28 cellular contexts compared by ENCODE assay signal in genomic region chr1:93467606-93468005, GRCh38. TPM values are rescaled to one million over a fixed set of nuclear protein-coding genes. Genes with fewer than 3 reads are reported as not detected.
DNase-seq lines count a peak whose midpoint lies in the region; ATAC-seq, FAIRE-seq and TF ChIP-seq lines count a peak whose summit lies in the region.
"Had no signal": no experiment of that assay in that cellular context is flagged by ENCODE, and none has a peak within 500 bp of the region (broad histone marks: within the 10 kb centered on the region; RNA-seq: fewer than 3 reads in every experiment).

No MANE protein-coding gene starts in this region.

- H3K27me3 ChIP-seq in HepG2 (ENCODE audit: control insufficient read depth in 1 of 2, insufficient read depth in 2 of 2, low read length in 2 of 2) (no peaks in the 10 kb centered on the region), right lobe of liver (no peaks in the 10 kb centered on the region), upper lobe of right lung (no peaks in the 10 kb centered on the region)
- H3K27me3 ChIP-seq: BE2C; BLaER1 treated with 17β-estradiol and CSF1 and Interleukin-3, amounts not matched to agents 10 nM and 100 nM had no signal

- ATAC-seq in HepG2 (no peak), right lobe of liver (no peak), upper lobe of right lung (peak; percentile 54), GM18511 (IDR thresholded peaks at IDR 0.05; ENCODE audit: unreplicated experiment) (no peak)
- ATAC-seq: A549 had no signal

- TF ChIP-seq RAD21 in HepG2 (CRISPR knock-in tag; IDR thresholded peaks at IDR 0.05): no peak

- TF ChIP-seq EP300 in HepG2 (IDR thresholded peaks at IDR 0.05; ENCODE audit: low read depth in 2 of 2, low read length in 2 of 2) (no peak), HepG2 (CRISPR knock-in tag; IDR thresholded peaks at IDR 0.05; ENCODE audit: borderline replicate concordance) (no peak)

- CTCF ChIA-PET in HepG2 (lab: Yijun Ruan, JAX; ENCODE audit: low intra/inter-chr PET ratio, low total read pairs): no interaction called here

- 0 out of 2 replicates have a peak, but pooled peaks cover 8% of the 10 kb centered on the region for H3K4me1 ChIP-seq in HepG2 (ENCODE audit: insufficient read depth, low read length)
- peaks cover 0 to 6% (median 0%) of the 10 kb centered on the region in 4 donors for H3K4me1 ChIP-seq in right lobe of liver
- H3K4me1 ChIP-seq in upper lobe of right lung: no peaks in the 10 kb centered on the region
- H3K4me1 ChIP-seq: BE2C had no signal

- TF ChIP-seq POLR2A in HepG2 (IDR thresholded peaks at IDR 0.05; ENCODE audit: insufficient read depth in 1 of 2, low read depth in 2 of 2, low read length in 2 of 2) (no peak), right lobe of liver (IDR thresholded peaks at IDR 0.05) (no peak)

- H3K27me3 Mint-ChIP-seq in chondrocyte (ENCODE audit: low read depth) (no peaks in the 10 kb centered on the region), progenitor cell of endocrine pancreas (no peaks in the 10 kb centered on the region)
- H3K27me3 Mint-ChIP-seq: CD4-positive, alpha-beta T cell had no signal

- H3K9ac ChIP-seq in HepG2 (ENCODE audit: insufficient read depth, low read depth, low read length): no peak overlapping the region
- H3K9ac ChIP-seq: BLaER1 treated with 17β-estradiol and CSF1 and Interleukin-3, amounts not matched to agents 10 nM and 100 nM had no signal

- no peak overlapping the region for H3K4me2 ChIP-seq in HepG2 (ENCODE audit: low read depth, low read length)
- H3K4me2 ChIP-seq: A549 had no signal

- FAIRE-seq in HepG2 (lab: Jason Lieb, UNC): no peak
- FAIRE-seq: A549, D721Med, GM12892, GM19239, H54 had no signal

- POLR2A ChIA-PET in HepG2 (lab: Yijun Ruan, JAX): no interaction called here

- H3K36me3 ChIP-seq in HepG2 (replicated peaks in 1 of 2; ENCODE audit: control insufficient read depth in 1 of 2, insufficient read depth in 2 of 2, low read length in 2 of 2): peaks cover 0 to 2% of the 10 kb centered on the region in 2 experiments; a peak in 2 of 5 replicates
- no peaks in the 10 kb centered on the region for H3K36me3 ChIP-seq in right lobe of liver
- H3K36me3 ChIP-seq in upper lobe of right lung: no peaks in the 10 kb centered on the region
- H3K36me3 ChIP-seq: BE2C, HAP-1 had no signal

- H3K9me3 ChIP-seq in HepG2 (ENCODE audit: low read length) (no peaks in the 10 kb centered on the region), right lobe of liver (no peaks in the 10 kb centered on the region), upper lobe of right lung (no peaks in the 10 kb centered on the region)
- H3K9me3 ChIP-seq: BE2C, HAP-1 had no signal

- H2AFZ ChIP-seq in HepG2 (ENCODE audit: low read length): no peak overlapping the region

- no TSS peak for BruUV-seq in HepG2 (replicated peaks; lab: Mats Ljungman, UMichigan)

- H3K4me3 Mint-ChIP-seq in chondrocyte (ENCODE audit: unreplicated experiment) (no peak overlapping the region), progenitor cell of endocrine pancreas (ENCODE audit: low read depth) (no peak overlapping the region)
- H3K4me3 Mint-ChIP-seq: CD14-positive monocyte; CD4-positive, alpha-beta T cell; CD8-positive, alpha-beta memory T cell; HFFc6 had no signal

- no peak overlapping the region for H3K27ac ChIP-seq in HepG2 (ENCODE audit: extremely low read length, insufficient read depth, low read length)
- H3K27ac ChIP-seq in right lobe of liver: no peak overlapping the region
- H3K27ac ChIP-seq in upper lobe of right lung: no peak overlapping the region
- H3K27ac ChIP-seq: A549; BLaER1 treated with 17β-estradiol and CSF1 and Interleukin-3, amounts not matched to agents 10 nM and 100 nM had no signal

- DNase-seq in HepG2 (ENCODE audit: low spot score): no peak
- no peak for DNase-seq in right lobe of liver
- DNase-seq in chondrocyte (ENCODE audit: low spot score): no peak
- DNase-seq in progenitor cell of endocrine pancreas (ENCODE audit: low spot score, unreplicated experiment): no peak
- DNase-seq in upper lobe of right lung: no peak
- DNase-seq in NAMALWA (ENCODE audit: low spot score): no peak
- no peak for DNase-seq in G401 (ENCODE audit: low spot score)
- DNase-seq: 8988T; ACHN; AML-193; BE2C; CD4-positive, alpha-beta T cell; CD8-positive, alpha-beta memory T cell; DMS 273 treated with DMSO at 0.1 percent for 48 hours; DMS79; EL; GF-D8; GOT3; HFFc6 had no signal

- WGBS in HepG2 (ENCODE audit: low lambda C conversion rate): 100% methylated on average over 4 of the region's 4 CpGs
- WGBS in right lobe of liver (ENCODE audit: insufficient coverage, low coverage, low lambda C conversion rate, missing lambda C conversion rate): 100% methylated on average over 3 of the region's 4 CpGs

- H3K36me3 Mint-ChIP-seq in chondrocyte (ENCODE audit: low read depth): peaks cover 4% of the 10 kb centered on the region
- peaks cover 36% of the 10 kb centered on the region for H3K36me3 Mint-ChIP-seq in progenitor cell of endocrine pancreas (ENCODE audit: insufficient read depth)

- H3K4me1 Mint-ChIP-seq in chondrocyte (ENCODE audit: low read depth) (peaks cover 51% of the 10 kb centered on the region), progenitor cell of endocrine pancreas (ENCODE audit: low read depth) (peaks cover 9% of the 10 kb centered on the region)
- H3K4me1 Mint-ChIP-seq: CD8-positive, alpha-beta memory T cell had no signal

- H3K27ac Mint-ChIP-seq in chondrocyte (ENCODE audit: unreplicated experiment) (peak overlapping the region; percentile 36), progenitor cell of endocrine pancreas (peak overlapping the region; percentile 60)
- H3K27ac Mint-ChIP-seq: CD14-positive monocyte; CD4-positive, alpha-beta T cell; CD8-positive, alpha-beta memory T cell; HFFc6 had no signal

- H4K20me1 ChIP-seq in HepG2 (ENCODE audit: insufficient read depth, low read length): peaks cover 15% of the 10 kb centered on the region

- TF ChIP-seq CTCF in HepG2 (CRISPR knock-in tag; IDR thresholded peaks at IDR 0.05) (no peak), right lobe of liver (IDR thresholded peaks at IDR 0.05) (no peak), chondrocyte (IDR thresholded peaks at IDR 0.05) (no peak), progenitor cell of endocrine pancreas (IDR thresholded peaks at IDR 0.05; ENCODE audit: unreplicated experiment) (no peak), upper lobe of right lung (IDR thresholded peaks at IDR 0.05) (no peak)

- H3K79me2 ChIP-seq in HepG2 (ENCODE audit: insufficient read depth, low read length): peaks cover 83% of the 10 kb centered on the region

- H3K9me3 Mint-ChIP-seq in chondrocyte (ENCODE audit: low read depth): peaks cover 12% of the 10 kb centered on the region
- peaks cover 24% of the 10 kb centered on the region for H3K9me3 Mint-ChIP-seq in progenitor cell of endocrine pancreas (ENCODE audit: low read depth)

- H3K4me3 ChIP-seq in HepG2 (replicated peaks in 1 of 3; ENCODE audit: insufficient read depth in 1 of 3, low read depth in 2 of 3, low read length in 3 of 3) (no peak overlapping the region), right lobe of liver (no peak overlapping the region), upper lobe of right lung (no peak overlapping the region)
- H3K4me3 ChIP-seq: A549; BLaER1 treated with 17β-estradiol and CSF1 and Interleukin-3, amounts not matched to agents 10 nM and 100 nM; HAP-1 had no signal

- intact Hi-C loops in HepG2 (cut with micrococcal nuclease; ENCODE audit: unreplicated experiment): no loop called here
- intact Hi-C loops in right lobe of liver (cut with DNase I): no loop called here
- intact Hi-C loops in upper lobe of right lung (cut with DNase I): no loop called here

- in situ Hi-C loops in HepG2 (cut with HindIII; ENCODE audit: extremely low pct_ligation_motif_present, low pct_unique_long_range_greater_than_20kb): no loop called here
- in situ Hi-C loops in G401 (cut with HindIII; ENCODE audit: low sequenced_read_pairs): no loop called here

TF ChIP-seq in HepG2, 621 proteins besides CTCF, POLR2A, EP300 and RAD21 (continues in another document):
- TF ChIP-seq, protein P1, sequence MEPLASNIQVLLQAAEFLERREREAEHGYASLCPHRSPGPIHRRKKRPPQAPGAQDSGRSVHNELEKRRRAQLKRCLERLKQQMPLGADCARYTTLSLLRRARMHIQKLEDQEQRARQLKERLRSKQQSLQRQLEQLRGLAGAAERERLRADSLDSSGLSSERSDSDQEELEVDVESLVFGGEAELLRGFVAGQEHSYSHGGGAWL (CRISPR knock-in tag; IDR thresholded peaks at IDR 0.05): no peak
- peak; percentile 51; the same call in 1 of the 2 replicates for TF ChIP-seq ZNF121 (CRISPR knock-in tag; IDR thresholded peaks at IDR 0.05)
- TF ChIP-seq NCOA1 (CRISPR knock-in tag; IDR thresholded peaks at IDR 0.05): no peak

RNA-seq across cellular contexts. Expression of gene FNBP1L, which starts 19.7 kb away (rescaled TPM):
- total RNA-seq in HepG2 (2016; rRNA removed; fragmentation: Illumina TruSeq; extraction: Trizol) (27.1 and 41.3 TPM in 2 replicates), right lobe of liver (10 to 100 TPM in 4 of 6 experiments, 1 to 10 TPM in 2; 9.0 to 15.6 (median 12.1) TPM), chondrocyte (46.8 to 48.3 TPM (median 47.3 TPM) in 3 replicates), progenitor cell of endocrine pancreas (132 and 136 TPM in 2 replicates), upper lobe of right lung (50.0 TPM)
- total RNA-seq in HepG2 (2016; cell fraction: cytosol; rRNA removed; fragmentation: Illumina TruSeq; extraction: Trizol; ENCODE audit: low read depth): 2.3 and 3.3 TPM in 2 replicates
- total RNA-seq in HepG2 (2016; cell fraction: insoluble cytoplasmic fraction; rRNA removed; fragmentation: Illumina TruSeq; extraction: Trizol): 27.1 and 40.1 TPM in 2 replicates
- total RNA-seq in HepG2 (2016; cell fraction: membrane; rRNA removed; fragmentation: Illumina TruSeq; extraction: Trizol): 10.8 and 11.9 TPM in 2 replicates
- 28.0 and 31.5 TPM in 2 replicates for total RNA-seq in HepG2 (2016; cell fraction: nucleus; rRNA removed; fragmentation: Illumina TruSeq; extraction: Trizol)
- 21.6 and 24.1 TPM in 2 replicates for polyA plus RNA-seq in HepG2 (2011; rRNA removed)
- 10.5 and 18.1 TPM in 2 replicates for polyA plus RNA-seq in HepG2 (2011; cell fraction: cytosol; rRNA removed)
- 12.7 and 16.6 TPM in 2 replicates for polyA plus RNA-seq in HepG2 (2011; cell fraction: nucleus; rRNA removed)
- 28.0 and 34.5 TPM in 2 replicates for polyA plus RNA-seq in HepG2 (2012)
- polyA plus RNA-seq in HepG2 (2016; cell fraction: cytosol; fragmentation: Illumina TruSeq; extraction: Trizol; ENCODE audit: low read depth): 1.2 and 1.5 TPM in 2 replicates
- 31.4 and 32.8 TPM in 2 replicates for polyA plus RNA-seq in HepG2 (2016; cell fraction: insoluble cytoplasmic fraction; fragmentation: Illumina TruSeq; extraction: Trizol; ENCODE audit: low read depth)
- 5.1 and 5.4 TPM in 2 replicates for polyA plus RNA-seq in HepG2 (2016; cell fraction: membrane; fragmentation: Illumina TruSeq; extraction: Trizol; ENCODE audit: low read depth)
- polyA plus RNA-seq in HepG2 (2016; cell fraction: nucleus; fragmentation: Illumina TruSeq; extraction: Trizol; ENCODE audit: insufficient read depth, low read depth): 22.9 and 23.6 TPM in 2 replicates
- polyA minus RNA-seq in HepG2 (2011; rRNA and poly(A)+ RNA removed; ENCODE audit: low replicate concordance): 8.9 and 25.8 TPM in 2 replicates
- polyA minus RNA-seq in HepG2 (2011; cell fraction: cytosol; rRNA and poly(A)+ RNA removed): 21.8 and 28.5 TPM in 2 replicates
- 101 and 102 TPM in 2 replicates for polyA minus RNA-seq in HepG2 (2011; cell fraction: nucleus; rRNA and poly(A)+ RNA removed)
- 5.6 and 9.2 TPM in 2 replicates for total RNA-seq in G401 (2014; rRNA removed; shearing (Covaris generic))
